Comparison of ENCODE assay signal across 20 cellular contexts in genomic region chr1:114089502-114090138, GRCh38.
"Had no signal": no experiment of that assay in that cellular context is flagged by ENCODE, and none has a peak within 500 bp of the region (broad histone marks: within the 10 kb centered on the region; RNA-seq: fewer than 3 reads in every experiment).

No MANE protein-coding gene starts in this region.

- H3K36me3 ChIP-seq: gastroesophageal sphincter, prostate gland, right lobe of liver, suprapubic skin, thyroid gland, upper lobe of left lung, uterus had no signal

- H3K9me3 Mint-ChIP-seq: dendritic cell treated with granulocyte-macrophage colony-stimulating factor and Interleukin-4, amounts not matched to agents 40 ng/mL and 50 ng/mL, for 4 days; nephron; stimulated activated effector memory CD8-positive, alpha-beta T cell treated with anti-CD3 and anti-CD28 coated beads, Interleukin-12 subunit alpha, Interleukin-12 subunit beta, amount 100 ng/mL, for 72 hours had no signal

- H2AFZ ChIP-seq: parathyroid adenoma had no signal

- H3K27ac ChIP-seq: gastroesophageal sphincter, parathyroid adenoma, prostate gland, right lobe of liver, suprapubic skin, thyroid gland, upper lobe of left lung, uterus had no signal

- H3K27ac Mint-ChIP-seq: dendritic cell treated with granulocyte-macrophage colony-stimulating factor and Interleukin-4, amounts not matched to agents 40 ng/mL and 50 ng/mL, for 4 days; stimulated activated effector memory CD8-positive, alpha-beta T cell treated with anti-CD3 and anti-CD28 coated beads, Interleukin-12 subunit alpha, Interleukin-12 subunit beta, amount 100 ng/mL, for 72 hours had no signal

- H3K4me1 Mint-ChIP-seq: naive B cell had no signal

- H3K27me3 ChIP-seq: gastroesophageal sphincter, right lobe of liver, thyroid gland, upper lobe of left lung, uterus had no signal

- H3K9ac ChIP-seq: parathyroid adenoma had no signal

- H3K4me3 Mint-ChIP-seq: dendritic cell treated with granulocyte-macrophage colony-stimulating factor and Interleukin-4, amounts not matched to agents 40 ng/mL and 50 ng/mL, for 4 days; naive B cell; nephron; stimulated activated effector memory CD8-positive, alpha-beta T cell treated with anti-CD3 and anti-CD28 coated beads, Interleukin-12 subunit alpha, Interleukin-12 subunit beta, amount 100 ng/mL, for 72 hours had no signal

- FAIRE-seq: colon had no signal

- H3K9me3 ChIP-seq: gastroesophageal sphincter, prostate gland, right lobe of liver, suprapubic skin, thyroid gland, upper lobe of left lung, uterus had no signal

- H3K4me1 ChIP-seq: parathyroid adenoma, right lobe of liver, suprapubic skin, thyroid gland, upper lobe of left lung, uterus had no signal

- H3K36me3 Mint-ChIP-seq: naive B cell; stimulated activated effector memory CD8-positive, alpha-beta T cell treated with anti-CD3 and anti-CD28 coated beads, Interleukin-12 subunit alpha, Interleukin-12 subunit beta, amount 100 ng/mL, for 72 hours had no signal

- H3K79me2 ChIP-seq: parathyroid adenoma had no signal

- DNase-seq: left colon; left ventricle myocardium superior; mesendoderm; naive B cell; right lobe of liver; stimulated activated CD4-positive, alpha-beta T cell treated with anti-CD3 and anti-CD28 coated beads, Interleukin-4, amount 100 ng/mL, for 1 hour; stimulated activated CD8-positive, alpha-beta memory T cell treated with anti-CD3 and anti-CD28 coated beads, Interleukin-4, amount 100 ng/mL, for 48 hours; stimulated activated naive CD8-positive, alpha-beta T cell treated with anti-CD3 and anti-CD28 coated beads, Interleukin-15, Interleukin-2, amounts not matched to agents 100 U/mL and 50 U/mL, for 24 hours; thyroid gland; upper lobe of left lung; uterus had no signal

- H3K4me3 ChIP-seq: gastroesophageal sphincter, lung, prostate gland, right lobe of liver, suprapubic skin, thyroid gland, upper lobe of left lung, uterus had no signal
